ENCODE assay signal across 13 cellular contexts in genomic region chr4:85489273-85489672, GRCh38. TPM values are rescaled to one million over a fixed set of nuclear protein-coding genes. Genes with fewer than 3 reads are reported as not detected.
DNase-seq lines count a peak whose midpoint lies in the region; ATAC-seq, FAIRE-seq and TF ChIP-seq lines count a peak whose summit lies in the region.
"Had no signal": no experiment of that assay in that cellular context is flagged by ENCODE, and none has a peak within 500 bp of the region (broad histone marks: within the 10 kb centered on the region; RNA-seq: fewer than 3 reads in every experiment).

No MANE protein-coding gene starts in this region.

- H3K79me2 ChIP-seq in Karpas-422 (ENCODE audit: low read length) (peaks cover 83% of the 10 kb centered on the region), K562 (ENCODE audit: control insufficient read depth, insufficient read depth, low read length) (no peaks in the 10 kb centered on the region)

- no TSS peak for BruUV-seq in K562 (replicated peaks; lab: Mats Ljungman, UMichigan)

- CTCF ChIA-PET in K562 (lab: Yijun Ruan, JAX; ENCODE audit: low intra/inter-chr PET ratio) = no interaction called here

- no peak for ATAC-seq in K562
- no peak for ATAC-seq in HG03135 (IDR thresholded peaks at IDR 0.05; ENCODE audit: unreplicated experiment)
- ATAC-seq in HG02678 (IDR thresholded peaks at IDR 0.05; ENCODE audit: unreplicated experiment) = no peak
- no peak for ATAC-seq in HG02852 (IDR thresholded peaks at IDR 0.05; ENCODE audit: unreplicated experiment)

- H3K9ac ChIP-seq in Karpas-422 (ENCODE audit: low read length) = peak overlapping the region; percentile 47
- no peak overlapping the region for H3K9ac ChIP-seq in K562 (ENCODE audit: insufficient read depth in 1 of 2, low read depth in 2 of 2, low read length in 2 of 2)

- FAIRE-seq in K562 (lab: Jason Lieb, UNC) = no peak

- no peaks in the 10 kb centered on the region for H3K36me3 ChIP-seq in Karpas-422 (ENCODE audit: insufficient read depth, low read length)
- no peaks in the 10 kb centered on the region for H3K36me3 ChIP-seq in K562 (ENCODE audit: control insufficient read depth, insufficient read depth, low read length)
- no peaks in the 10 kb centered on the region for H3K36me3 ChIP-seq in mesodermal cell (ENCODE audit: control insufficient read depth, insufficient read depth, low read length)
- H3K36me3 ChIP-seq: neutrophil had no signal

- TF ChIP-seq CTCF in K562 (IDR thresholded peaks at IDR 0.05 in 2 of 3, conservative IDR thresholded peaks at IDR 0.05 in 1 of 3; ENCODE audit: insufficient read depth in 2 of 3, low read depth in 1 of 3, low read length in 3 of 3) = no peak

- H4K20me1 ChIP-seq in Karpas-422 (ENCODE audit: insufficient read depth, low read depth, low read length) (no peaks in the 10 kb centered on the region), K562 (replicated peaks; ENCODE audit: control insufficient read depth, insufficient read depth, low read length) (no peaks in the 10 kb centered on the region)

- no peak for TF ChIP-seq EP300 in K562 (IDR thresholded peaks at IDR 0.05; ENCODE audit: low read length)

- H3K9me1 ChIP-seq in K562 (ENCODE audit: control insufficient read depth, insufficient read depth, low read length) = no peaks in the 10 kb centered on the region

- H3K27ac ChIP-seq in Karpas-422 (ENCODE audit: low read length) (peak overlapping the region; percentile 91), K562 (ENCODE audit: extremely low read depth, low read depth, low read length) (no peak overlapping the region), mesodermal cell (ENCODE audit: low read depth, low read length, severe bottlenecking) (peak overlapping the region; percentile 61)
- H3K27ac ChIP-seq: neutrophil had no signal

- no peak for TF ChIP-seq RAD21 in K562 (CRISPR knock-in tag; conservative IDR thresholded peaks at IDR 0.05 in 1 of 2, IDR thresholded peaks at IDR 0.05 in 1 of 2)

- no peaks in the 10 kb centered on the region for H3K27me3 ChIP-seq in Karpas-422 (ENCODE audit: low read length)
- no peaks in the 10 kb centered on the region for H3K27me3 ChIP-seq in K562 (ENCODE audit: control insufficient read depth in 2 of 2, insufficient read depth in 2 of 2, low read length in 2 of 2)
- H3K27me3 ChIP-seq: neutrophil had no signal

- TF ChIP-seq POLR2A in K562 (conservative IDR thresholded peaks at IDR 0.05) = no peak

- H3K9me2 ChIP-seq in Karpas-422 (replicated peaks; ENCODE audit: insufficient read depth, low read length) = no peaks in the 10 kb centered on the region

- DNase-seq in DMS153 (lab: John Stamatoyannopoulos, UW) (peak; percentile 45), Karpas-422 (peak; percentile 54), K562 (ENCODE audit: extremely low read depth in 1 of 4, low spot score in 3 of 4) (no peak), COLO668 (lab: John Stamatoyannopoulos, UW; ENCODE audit: unreplicated experiment) (no peak)
- DNase-seq: activated CD8-positive, alpha-beta memory T cell treated with anti-CD3 and anti-CD28 coated beads, Interleukin-2, amount 50 U/mL, for 4 hours; CD4-positive, CD25-positive, alpha-beta regulatory T cell; immature natural killer cell; T1000 had no signal

- intact Hi-C loops in K562 (cut with micrococcal nuclease) = no loop called here

- H3K4me2 ChIP-seq in Karpas-422 (ENCODE audit: low read depth, low read length, poor library complexity, severe bottlenecking) (peak overlapping the region; percentile 59), K562 (ENCODE audit: insufficient read depth, low read length) (no peak overlapping the region)

- peaks cover 61% of the 10 kb centered on the region for H3K4me1 ChIP-seq in Karpas-422 (ENCODE audit: low read length)
- H3K4me1 ChIP-seq in K562 (replicated peaks in 1 of 2; ENCODE audit: control insufficient read depth in 2 of 2, insufficient read depth in 2 of 2, low read length in 2 of 2) = no peaks in the 10 kb centered on the region
- H3K4me1 ChIP-seq in mesodermal cell (ENCODE audit: control insufficient read depth, insufficient read depth, low read length, poor library complexity, severe bottlenecking) = peaks cover 17% of the 10 kb centered on the region

- H2AFZ ChIP-seq in Karpas-422 (ENCODE audit: low read length) (no peak overlapping the region), K562 (ENCODE audit: low read depth, low read length) (no peak overlapping the region)

- H3K9me3 ChIP-seq in Karpas-422 (ENCODE audit: low read length) (no peaks in the 10 kb centered on the region), K562 (replicated peaks; ENCODE audit: control insufficient read depth, insufficient read depth, low read depth, low read length) (no peaks in the 10 kb centered on the region), mesodermal cell (ENCODE audit: control insufficient read depth, low read length) (no peaks in the 10 kb centered on the region)
- H3K9me3 ChIP-seq: neutrophil had no signal

- POLR2A ChIA-PET in K562 (lab: Yijun Ruan, JAX) = no interaction called here

- peak overlapping the region; percentile 28 for H3K4me3 ChIP-seq in Karpas-422 (ENCODE audit: low read length)
- H3K4me3 ChIP-seq in K562 = no peak overlapping the region
- H3K4me3 ChIP-seq in mesodermal cell (ENCODE audit: extremely low read depth, insufficient read depth, low read length, poor library complexity, severe bottlenecking) = no peak overlapping the region

- in situ Hi-C loops in K562 (cut with MboI) = no loop called here

TF ChIP-seq in K562, 482 proteins besides CTCF, POLR2A, EP300 and RAD21:
- TF ChIP-seq ZNF347 (CRISPR knock-in tag; IDR thresholded peaks at IDR 0.05; ENCODE audit: low read depth) (no peak), FOSL1 (tag; conservative IDR thresholded peaks at IDR 0.05) (0 out of 2 replicates have a peak, but pooled peaks have one; percentile 33)

RNA-seq across cellular contexts. Expression of gene ARHGAP24, which starts 14.3 kb away (rescaled TPM):
- 40.0 and 65.1 TPM in 2 replicates for total RNA-seq in Karpas-422 (2014; rRNA removed; shearing (Covaris generic); ENCODE audit: low replicate concordance)
- 14.9 and 62.8 TPM in 2 replicates for total RNA-seq in K562 (2011; cell fraction: chromatin; rRNA removed; ENCODE audit: low replicate concordance)
- 6.2 and 17.1 TPM in 2 replicates for total RNA-seq in K562 (2011; cell fraction: nucleolus; rRNA removed)
- total RNA-seq in K562 (2011; cell fraction: nucleoplasm; rRNA removed) = 35.0 and 66.4 TPM in 2 replicates
- total RNA-seq in K562 (2014; rRNA removed) = 12.0 and 12.9 TPM in 2 replicates
- total RNA-seq in K562 (2014; rRNA removed; fragmentation: Illumina TruSeq; extraction: Trizol) = 15.2 and 16.9 TPM in 2 replicates
- total RNA-seq in K562 (2015; rRNA removed; fragmentation: Illumina TruSeq; extraction: Trizol) = 20.8 and 22.6 TPM in 2 replicates
- total RNA-seq in K562 (2021) = 10.8 and 12.6 TPM in 2 replicates
- 7.2 and 8.0 TPM in 2 replicates for polyA plus RNA-seq in K562 (2011; rRNA removed)
- 4.0 and 5.0 TPM in 2 replicates for polyA plus RNA-seq in K562 (2011; cell fraction: cytosol; rRNA removed)
- polyA plus RNA-seq in K562 (2011; cell fraction: nucleus; rRNA removed) = 4.2 and 5.0 TPM in 2 replicates
- polyA plus RNA-seq in K562 (2012) = 10.0 and 12.2 TPM in 2 replicates
- 11.2 and 15.4 TPM in 2 replicates for polyA plus RNA-seq in K562 (2014; fragmentation: Illumina TruSeq; extraction: Trizol)
- polyA plus RNA-seq in K562 (2014; fragmentation: Nextera tagmentation; extraction: Ambion mirVana) = 10 to 100 TPM in 1 of 2 experiments, 1 to 10 TPM in 1; 8.3 to 19.6 TPM
- 14.0 and 15.1 TPM in 2 replicates for polyA plus RNA-seq in K562 (2014; rRNA removed)
- polyA minus RNA-seq in K562 (2011; rRNA and poly(A)+ RNA removed) = 24.0 and 25.6 TPM in 2 replicates
- polyA minus RNA-seq in K562 (2011; cell fraction: cytosol; rRNA and poly(A)+ RNA removed) = 2.5 and 3.0 TPM in 2 replicates
- polyA minus RNA-seq in K562 (2011; cell fraction: nucleus; rRNA and poly(A)+ RNA removed) = 15.9 and 26.0 TPM in 2 replicates
- 6.4 TPM for polyA plus RNA-seq in mesodermal cell (2013, experiment 1 of 2)
- polyA plus RNA-seq in mesodermal cell (2013, experiment 2 of 2) = 5.3 TPM
- total RNA-seq: CD4-positive, CD25-positive, alpha-beta regulatory T cell had no signal

Comparison
In these comparisons a context has a peak if more than half of its experiments do, and no peak if none do; other contexts are left out.
1. DNase-seq: peak in DMS153 (single experiment) and Karpas-422 (single experiment); none in K562 (0 of 4) and COLO668 (single experiment).